In genomic region chr12:102095677-102096263, GRCh38 we compare ENCODE assay signal across 8 cellular contexts. TPM values are rescaled to one million over a fixed set of nuclear protein-coding genes. Genes with fewer than 3 reads are reported as not detected.
DNase-seq lines count a peak whose midpoint lies in the region; ATAC-seq and TF ChIP-seq lines count a peak whose summit lies in the region.

No MANE protein-coding gene starts in this region.

- DNase-seq in activated naive CD8-positive, alpha-beta T cell treated with anti-CD3 and anti-CD28 coated beads, Interleukin-2, amount 10 ng/mL, durations not matched to agents 7 days and 5 days, result no peak
- DNase-seq in activated naive CD8-positive, alpha-beta T cell treated with anti-CD3 and anti-CD28 coated beads for 36 hours, result no peak
- DNase-seq in HL-60 (ENCODE audit: low read depth in 1 of 2, low spot score in 1 of 2), result no peak
- peak; percentile 20 for DNase-seq in RPMI7951 (ENCODE audit: low read depth)
- DNase-seq in fibroblast of the conjunctiva (ENCODE audit: low read depth), result peak; percentile 26
- DNase-seq in retina, result no peak
- no peak for DNase-seq in NK-92 treated with Interleukin-12 subunit alpha and Interleukin-12 subunit beta, amount 100 ng/mL, for 24 hours (lab: John Stamatoyannopoulos, UW)

- H3K27ac Mint-ChIP-seq in activated naive CD8-positive, alpha-beta T cell treated with anti-CD3 and anti-CD28 coated beads, Interleukin-2, amount 10 ng/mL, durations not matched to agents 7 days and 5 days, result no peak overlapping the region
- H3K27ac Mint-ChIP-seq in activated naive CD8-positive, alpha-beta T cell treated with anti-CD3 and anti-CD28 coated beads for 36 hours, result no peak overlapping the region

- peaks cover 24% of the 10 kb centered on the region for H3K36me3 Mint-ChIP-seq in activated naive CD8-positive, alpha-beta T cell treated with anti-CD3 and anti-CD28 coated beads, Interleukin-2, amount 10 ng/mL, durations not matched to agents 7 days and 5 days
- peaks cover 9% of the 10 kb centered on the region for H3K36me3 Mint-ChIP-seq in activated naive CD8-positive, alpha-beta T cell treated with anti-CD3 and anti-CD28 coated beads for 36 hours

- POLR2A ChIA-PET in activated naive CD8-positive, alpha-beta T cell treated with anti-CD3 and anti-CD28 coated beads, Interleukin-2, amount 10 ng/mL, durations not matched to agents 7 days and 5 days (lab: Charles Lee), result interaction anchor here (0.7 kb wide), 1 partner anchor 326 kb away, joined by 3 read pairs; no protein-coding TSS in a partner anchor

- H3K4me3 ChIP-seq in HL-60 (replicated peaks; ENCODE audit: insufficient read depth, low read length), result no peak overlapping the region

- no peaks in the 10 kb centered on the region for H3K4me1 Mint-ChIP-seq in activated naive CD8-positive, alpha-beta T cell treated with anti-CD3 and anti-CD28 coated beads, Interleukin-2, amount 10 ng/mL, durations not matched to agents 7 days and 5 days
- peaks cover 13% of the 10 kb centered on the region for H3K4me1 Mint-ChIP-seq in activated naive CD8-positive, alpha-beta T cell treated with anti-CD3 and anti-CD28 coated beads for 36 hours

- H3K27me3 Mint-ChIP-seq in activated naive CD8-positive, alpha-beta T cell treated with anti-CD3 and anti-CD28 coated beads, Interleukin-2, amount 10 ng/mL, durations not matched to agents 7 days and 5 days, result no peaks in the 10 kb centered on the region
- H3K27me3 Mint-ChIP-seq in activated naive CD8-positive, alpha-beta T cell treated with anti-CD3 and anti-CD28 coated beads for 36 hours, result no peaks in the 10 kb centered on the region

- H3K27ac ChIP-seq in HL-60 (replicated peaks), result no peak overlapping the region

- peak; percentile 72 for ATAC-seq in activated naive CD8-positive, alpha-beta T cell treated with anti-CD3 and anti-CD28 coated beads, Interleukin-2, amount 10 ng/mL, durations not matched to agents 7 days and 5 days (ENCODE audit: low read depth)
- no peak for ATAC-seq in GM21576 (IDR thresholded peaks at IDR 0.05; ENCODE audit: unreplicated experiment)

- no peak overlapping the region for H3K4me3 Mint-ChIP-seq in activated naive CD8-positive, alpha-beta T cell treated with anti-CD3 and anti-CD28 coated beads, Interleukin-2, amount 10 ng/mL, durations not matched to agents 7 days and 5 days
- H3K4me3 Mint-ChIP-seq in activated naive CD8-positive, alpha-beta T cell treated with anti-CD3 and anti-CD28 coated beads for 36 hours, result no peak overlapping the region

- H3K27me3 ChIP-seq in HL-60 (ENCODE audit: insufficient read depth, poor library complexity, severe bottlenecking), result no peaks in the 10 kb centered on the region

- no peaks in the 10 kb centered on the region for H3K9me3 Mint-ChIP-seq in activated naive CD8-positive, alpha-beta T cell treated with anti-CD3 and anti-CD28 coated beads, Interleukin-2, amount 10 ng/mL, durations not matched to agents 7 days and 5 days
- no peaks in the 10 kb centered on the region for H3K9me3 Mint-ChIP-seq in activated naive CD8-positive, alpha-beta T cell treated with anti-CD3 and anti-CD28 coated beads for 36 hours

- peak; percentile 14 for TF ChIP-seq CTCF in HL-60 (IDR thresholded peaks at IDR 0.05; ENCODE audit: insufficient read depth, low read length)

RNA-seq across cellular contexts. Expression of gene NUP37, which starts 24.1 kb away (rescaled TPM):
- total RNA-seq in activated naive CD8-positive, alpha-beta T cell treated with anti-CD3 and anti-CD28 coated beads, Interleukin-2, amount 10 ng/mL, durations not matched to agents 7 days and 5 days, result 10 to 100 TPM; 47.7 to 49.2 TPM
- total RNA-seq in activated naive CD8-positive, alpha-beta T cell treated with anti-CD3 and anti-CD28 coated beads for 36 hours, result 100 to 1,000 TPM; 107 to 117 TPM
- total RNA-seq in RPMI7951 (2014; rRNA removed; shearing (Covaris generic)), result 74.9 and 82.5 TPM in 2 replicates

RNA-seq across cellular contexts. Expression of gene PARPBP, which starts 24.2 kb away (rescaled TPM):
- 10 to 100 TPM; 19.0 to 20.5 TPM for total RNA-seq in activated naive CD8-positive, alpha-beta T cell treated with anti-CD3 and anti-CD28 coated beads, Interleukin-2, amount 10 ng/mL, durations not matched to agents 7 days and 5 days
- total RNA-seq in activated naive CD8-positive, alpha-beta T cell treated with anti-CD3 and anti-CD28 coated beads for 36 hours, result 10 to 100 TPM; 23.8 to 26.3 TPM
- 43.1 and 59.6 TPM in 2 replicates for total RNA-seq in RPMI7951 (2014; rRNA removed; shearing (Covaris generic))

RNA-seq across cellular contexts. Expression of gene WASHC3, which starts 34.0 kb away (rescaled TPM):
- total RNA-seq in activated naive CD8-positive, alpha-beta T cell treated with anti-CD3 and anti-CD28 coated beads, Interleukin-2, amount 10 ng/mL, durations not matched to agents 7 days and 5 days, result 10 to 100 TPM; 53.2 to 58.0 TPM
- total RNA-seq in activated naive CD8-positive, alpha-beta T cell treated with anti-CD3 and anti-CD28 coated beads for 36 hours, result 10 to 100 TPM; 35.0 to 37.9 TPM
- 140 and 142 TPM in 2 replicates for total RNA-seq in RPMI7951 (2014; rRNA removed; shearing (Covaris generic))

Comparison
In these comparisons a context has a peak if more than half of its experiments do, and no peak if none do; other contexts are left out.
1. DNase-seq: peak in RPMI7951 (single experiment) and fibroblast of the conjunctiva (single experiment); none in activated naive CD8-positive, alpha-beta T cell treated with anti-CD3 and anti-CD28 coated beads, Interleukin-2, amount 10 ng/mL, durations not matched to agents 7 days and 5 days (single experiment), activated naive CD8-positive, alpha-beta T cell treated with anti-CD3 and anti-CD28 coated beads for 36 hours (single experiment), HL-60 (0 of 2), retina (single experiment) and NK-92 treated with Interleukin-12 subunit alpha and Interleukin-12 subunit beta, amount 100 ng/mL, for 24 hours (single experiment).